ENCODE assay signal across 8 cellular contexts in the genomic region with DNA sequence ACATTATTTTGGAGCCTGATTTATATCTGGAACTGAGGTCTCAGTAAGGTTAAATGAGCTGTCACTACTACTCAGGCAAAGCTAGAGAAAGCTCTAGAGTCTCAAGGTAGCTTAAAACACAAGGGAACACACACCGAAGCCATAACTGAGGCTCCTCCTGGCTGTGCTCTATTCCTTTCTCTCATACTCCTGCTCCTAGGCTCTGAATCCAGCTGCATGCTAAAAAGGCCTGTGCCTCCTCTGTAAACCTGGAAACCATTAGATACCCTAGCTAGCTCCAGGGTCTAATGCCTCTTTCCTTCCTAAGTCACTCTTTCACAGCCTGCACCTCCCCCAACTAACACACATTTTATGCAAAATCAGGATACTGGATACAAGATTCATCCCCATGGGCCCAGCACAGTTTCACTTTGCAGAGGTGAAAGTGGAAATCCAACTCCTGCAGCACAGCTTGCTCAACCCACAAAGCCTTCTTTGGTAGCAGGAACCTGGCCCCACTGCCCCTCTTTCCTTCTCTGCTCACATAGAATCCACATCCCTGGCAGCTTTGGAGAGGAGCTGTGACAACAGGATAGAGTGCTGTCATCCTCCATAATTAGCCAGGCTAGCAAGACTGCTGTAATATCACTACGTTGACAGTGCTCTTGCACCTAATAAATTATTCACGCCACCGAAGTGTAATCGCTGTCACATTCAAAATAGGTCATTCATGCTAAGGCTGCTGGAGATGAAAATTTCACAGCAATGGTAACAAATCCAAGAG. TPM values are rescaled to one million over a fixed set of nuclear protein-coding genes. Genes with fewer than 3 reads are reported as not detected.
A peak's percentile ranks its signal among the peaks of the same experiment; 100 is the strongest.
DNase-seq lines count a peak whose midpoint lies in the region; ATAC-seq and TF ChIP-seq lines count a peak whose summit lies in the region.

No MANE protein-coding gene starts in this region.

- peak; percentile 23 for DNase-seq in NOMO-1 treated with DMSO at 0.1 percent for 48 hours (lab: John Stamatoyannopoulos, UW; ENCODE audit: unreplicated experiment)
- no peak for DNase-seq in NOMO-1 treated with dmso at 0.1 percent for 144 hours (lab: John Stamatoyannopoulos, UW; ENCODE audit: unreplicated experiment)
- DNase-seq in NCI-H1105 (lab: John Stamatoyannopoulos, UW), result peak; percentile 35
- DNase-seq in activated naive CD4-positive, alpha-beta T cell treated with anti-CD3 and anti-CD28 coated beads, Interleukin-2, amount 50 U/mL, for 72 hours (ENCODE audit: low spot score in 2 of 2), result no peak
- DNase-seq in osteocyte (ENCODE audit: extremely low spot score, unreplicated experiment), result no peak
- no peak for DNase-seq in GM23248
- DNase-seq in D341Med (ENCODE audit: low spot score), result no peak

- H3K4me3 ChIP-seq in GM23248, result no peak overlapping the region

- H3K36me3 Mint-ChIP-seq in activated naive CD4-positive, alpha-beta T cell treated with anti-CD3 and anti-CD28 coated beads, Interleukin-2, amount 50 U/mL, for 72 hours, result no peaks in the 10 kb centered on the region
- no peaks in the 10 kb centered on the region for H3K36me3 Mint-ChIP-seq in osteocyte (ENCODE audit: unreplicated experiment)

- no peaks in the 10 kb centered on the region for H3K9me3 ChIP-seq in GM23248 (ENCODE audit: low read depth)

- no peak for TF ChIP-seq CTCF in osteocyte (IDR thresholded peaks at IDR 0.05)

- H3K79me2 ChIP-seq in GM23248 (ENCODE audit: insufficient read depth), result no peaks in the 10 kb centered on the region

- H3K36me3 ChIP-seq in GM23248 (ENCODE audit: low read depth), result no peaks in the 10 kb centered on the region

- H3K27ac Mint-ChIP-seq in activated naive CD4-positive, alpha-beta T cell treated with anti-CD3 and anti-CD28 coated beads, Interleukin-2, amount 50 U/mL, for 72 hours, result peak overlapping the region; percentile 83 to 91
- peak overlapping the region; percentile 92 for H3K27ac Mint-ChIP-seq in osteocyte (ENCODE audit: unreplicated experiment)

- H3K27ac ChIP-seq in GM23248, result no peak overlapping the region

- H3K4me1 Mint-ChIP-seq in osteocyte (ENCODE audit: unreplicated experiment), result peaks cover 36% of the 10 kb centered on the region

- 74 to 83% methylated on average over 5 of the region's 5 CpGs for WGBS in GM23248 (ENCODE audit: low coverage in 1 of 2, low lambda C conversion rate in 2 of 2, missing lambda C conversion rate in 2 of 2), 2 experiments

- H3K4me1 ChIP-seq in GM23248 (ENCODE audit: insufficient read depth), result no peaks in the 10 kb centered on the region

- H3K4me2 ChIP-seq in GM23248 (ENCODE audit: unreplicated experiment), result no peak overlapping the region

- no peaks in the 10 kb centered on the region for H3K9me3 Mint-ChIP-seq in activated naive CD4-positive, alpha-beta T cell treated with anti-CD3 and anti-CD28 coated beads, Interleukin-2, amount 50 U/mL, for 72 hours
- no peaks in the 10 kb centered on the region for H3K9me3 Mint-ChIP-seq in osteocyte (ENCODE audit: unreplicated experiment)

- peak; percentile 14 to 27 for ATAC-seq in activated naive CD4-positive, alpha-beta T cell treated with anti-CD3 and anti-CD28 coated beads, Interleukin-2, amount 50 U/mL, for 72 hours
- ATAC-seq in GM19023 (IDR thresholded peaks at IDR 0.05; ENCODE audit: unreplicated experiment), result no peak

- H3K9ac ChIP-seq in GM23248, result no peak overlapping the region

- no peaks in the 10 kb centered on the region for H3K27me3 Mint-ChIP-seq in osteocyte (ENCODE audit: unreplicated experiment)

- H3K9me2 ChIP-seq in GM23248 (ENCODE audit: insufficient read depth), result no peaks in the 10 kb centered on the region

- H3F3A ChIP-seq in GM23248 (ENCODE audit: insufficient read depth), result no peaks in the 10 kb centered on the region

- H4K20me1 ChIP-seq in GM23248 (ENCODE audit: insufficient read depth), result no peaks in the 10 kb centered on the region

- H3K27me3 ChIP-seq in GM23248 (replicated peaks; ENCODE audit: insufficient read depth), result peaks cover under 1% of the 10 kb centered on the region; the same call in 1 of the 2 replicates

- H3K4me3 Mint-ChIP-seq in osteocyte (ENCODE audit: unreplicated experiment), result peak overlapping the region; percentile 19

- in situ Hi-C loops in GM23248 (cut with MboI), result no loop called here

- H2AFZ ChIP-seq in GM23248, result no peak overlapping the region

RNA-seq across cellular contexts. Expression of gene RIPOR2, which starts 16.9 kb away (rescaled TPM):
- total RNA-seq in activated naive CD4-positive, alpha-beta T cell treated with anti-CD3 and anti-CD28 coated beads, Interleukin-2, amount 50 U/mL, for 72 hours, result 100 to 1,000 TPM in 1 of 2 donors, 10 to 100 TPM in 1; 63.9 to 126 TPM
- 4.8 and 6.3 TPM in 2 replicates for total RNA-seq in osteocyte
- 2.7 and 3.2 TPM in 2 replicates for total RNA-seq in GM23248 (2014; rRNA removed; shearing (Covaris generic))
- 3.0 and 3.3 TPM in 2 replicates for polyA plus RNA-seq in GM23248 (2016; fragmentation: Nextera tagmentation; extraction: Ambion mirVana)

Comparison
In these comparisons a context has a peak if more than half of its experiments do, and no peak if none do; other contexts are left out.
1. DNase-seq: peak in NOMO-1 treated with DMSO at 0.1 percent for 48 hours (single experiment) and NCI-H1105 (single experiment); none in NOMO-1 treated with dmso at 0.1 percent for 144 hours (single experiment), activated naive CD4-positive, alpha-beta T cell treated with anti-CD3 and anti-CD28 coated beads, Interleukin-2, amount 50 U/mL, for 72 hours (0 of 2), osteocyte (single experiment), GM23248 (single experiment) and D341Med (single experiment).